In the genomic region with DNA sequence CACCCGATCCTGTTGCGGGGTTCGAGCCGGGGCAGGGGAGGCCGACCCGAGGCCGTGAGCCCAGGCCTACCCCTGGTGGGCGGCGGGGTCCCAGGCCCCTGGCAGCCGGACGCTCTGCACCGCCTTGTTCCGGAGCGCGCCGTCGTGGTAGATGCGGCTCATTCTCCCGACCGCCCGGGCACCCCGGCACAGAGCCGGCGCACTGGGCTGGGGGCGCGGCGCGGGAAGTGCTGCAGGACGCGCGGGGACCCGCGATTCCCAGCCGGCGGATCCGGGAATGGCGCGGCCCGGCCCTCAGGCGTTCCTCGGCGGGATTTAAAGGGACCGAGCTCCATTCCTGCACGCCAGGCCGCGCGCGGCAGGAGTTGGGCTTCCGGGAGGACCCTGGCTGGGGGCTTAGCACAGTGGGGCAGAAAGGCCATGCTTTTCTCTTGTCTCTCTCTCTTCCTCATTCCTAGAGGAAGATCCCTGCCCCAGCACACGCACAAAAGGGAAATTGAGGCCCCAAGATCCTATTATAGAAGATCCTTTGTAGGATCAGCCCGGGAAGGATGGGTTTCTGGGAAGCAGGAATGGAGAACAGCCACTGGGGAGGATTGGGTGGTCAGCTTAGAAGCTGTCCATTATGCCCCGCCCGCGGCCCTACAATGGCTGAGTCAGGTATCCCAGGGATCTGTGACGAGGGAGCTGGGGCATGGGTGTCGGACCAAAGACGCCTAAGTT, we compare ENCODE assay signal across 8 cellular contexts. TPM values are rescaled to one million over a fixed set of nuclear protein-coding genes. Genes with fewer than 3 reads are reported as not detected.
DNase-seq lines count a peak whose midpoint lies in the region; ATAC-seq and TF ChIP-seq lines count a peak whose summit lies in the region.

A gene (minus strand): TSS at position 279 of the 723 bp plus-strand sequence. CDS start 117 bp downstream, at position 162.

- no peaks in the 10 kb centered on the region for H3K27me3 ChIP-seq in NT2/D1 (ENCODE audit: insufficient read depth, insufficient read length)
- H3K27me3 ChIP-seq in spleen (replicated peaks in 1 of 7), result peaks cover 0 to 20% (median 11%) of the 10 kb centered on the region in 7 donors

- 10 to 36% (median 24%) methylated on average over 17 to 57 of the region's 57 CpGs for WGBS in spleen, 5 donors

- no peaks in the 10 kb centered on the region for H3K9me3 Mint-ChIP-seq in dendritic cell treated with granulocyte-macrophage colony-stimulating factor and Interleukin-4, amounts not matched to agents 40 ng/mL and 50 ng/mL, for 4 days

- CTCF ChIA-PET in GM10248 (lab: Yijun Ruan, JAX), result interaction anchor here (1.0 to 1.4 kb wide), 2 partner anchors 22 to 38 kb away, joined by 3 read pairs; no protein-coding TSS in a partner anchor

- intact Hi-C loops in dendritic cell treated with granulocyte-macrophage colony-stimulating factor and Interleukin-4, amounts not matched to agents 40 ng/mL and 50 ng/mL, for 4 days (cut with micrococcal nuclease), result loop anchor here (5.0 to 10.0 kb wide), 2 partner anchors 62 to 159 kb away; no protein-coding TSS in a partner anchor
- intact Hi-C loops in left colon (cut with DNase I, micrococcal nuclease) (no loop called here), spleen (cut with DNase I; ENCODE audit: low total_unique reads) (no loop called here)

- peak within 1 kb of the TSS; percentile 90 for H3K9ac ChIP-seq in NT2/D1 (ENCODE audit: insufficient read length, low read depth)

- TF ChIP-seq CTCF in spleen (IDR thresholded peaks at IDR 0.05 in 8 of 11, conservative IDR thresholded peaks at IDR 0.05 in 3 of 11) (no peak), GM10248 (IDR thresholded peaks at IDR 0.05; ENCODE audit: control extremely low read depth, extremely low read depth, low read depth, missing control alignments) (no peak)

- H3K4me3 ChIP-seq in GM08714 (ENCODE audit: low read length), result peak within 1 kb of the TSS; percentile 8; the same call in 1 of the 2 replicates
- peak within 1 kb of the TSS; percentile 55 for H3K4me3 ChIP-seq in NT2/D1 (ENCODE audit: insufficient read length, low read depth)
- peak within 1 kb of the TSS; percentile 17 to 80 (median 56) for H3K4me3 ChIP-seq in spleen

- DNase-seq in NT2/D1 (ENCODE audit: low read depth, low spot score), result no peak
- peak in 1 of 2 donors; percentile 76 for DNase-seq in left colon
- no peak for DNase-seq in spleen
- DNase-seq in GM10248 (ENCODE audit: extremely low spot score), result no peak
- no peak for DNase-seq in stimulated activated CD4-positive, alpha-beta T cell treated with anti-CD3 and anti-CD28 coated beads, Interleukin-4, amount 100 ng/mL, for 24 hours

- H3K36me3 ChIP-seq in NT2/D1 (ENCODE audit: insufficient read depth, insufficient read length, low read length) (peaks cover 7% of the 10 kb centered on the region), spleen (peaks cover 0 to 6% (median 0%) of the 10 kb centered on the region in 6 donors)

- TF ChIP-seq POLR2A in spleen (IDR thresholded peaks at IDR 0.05), result no peak

- peaks cover 51% of the 10 kb centered on the region for H3K4me1 Mint-ChIP-seq in dendritic cell treated with granulocyte-macrophage colony-stimulating factor and Interleukin-4, amounts not matched to agents 40 ng/mL and 50 ng/mL, for 4 days (ENCODE audit: low read depth)

- H3K4me1 ChIP-seq in NT2/D1 (ENCODE audit: insufficient read depth, insufficient read length), result peaks cover 2% of the 10 kb centered on the region
- H3K4me1 ChIP-seq in spleen, result peaks cover 4 to 30% (median 24%) of the 10 kb centered on the region in 6 donors

- POLR2A ChIA-PET in GM10248 (lab: Yijun Ruan, JAX), result no interaction called here

- H3K4me3 Mint-ChIP-seq in dendritic cell treated with granulocyte-macrophage colony-stimulating factor and Interleukin-4, amounts not matched to agents 40 ng/mL and 50 ng/mL, for 4 days, result peak within 1 kb of the TSS; percentile 87

- peak within 1 kb of the TSS; percentile 87 for H3K27ac Mint-ChIP-seq in dendritic cell treated with granulocyte-macrophage colony-stimulating factor and Interleukin-4, amounts not matched to agents 40 ng/mL and 50 ng/mL, for 4 days

- H3K27me3 Mint-ChIP-seq in dendritic cell treated with granulocyte-macrophage colony-stimulating factor and Interleukin-4, amounts not matched to agents 40 ng/mL and 50 ng/mL, for 4 days, result peaks cover 2% of the 10 kb centered on the region

- ATAC-seq in left colon (peak; percentile 76), GM18867 (IDR thresholded peaks at IDR 0.05; ENCODE audit: unreplicated experiment) (no peak)

- H3K9me3 ChIP-seq in NT2/D1 (ENCODE audit: insufficient read depth, low read length), result no peaks in the 10 kb centered on the region
- no peaks in the 10 kb centered on the region for H3K9me3 ChIP-seq in spleen

- peaks cover 41% of the 10 kb centered on the region for H3K36me3 Mint-ChIP-seq in dendritic cell treated with granulocyte-macrophage colony-stimulating factor and Interleukin-4, amounts not matched to agents 40 ng/mL and 50 ng/mL, for 4 days (ENCODE audit: low read depth)

- peak within 1 kb of the TSS in 7 of 8 donors; percentile 58 to 80 (median 71) for H3K27ac ChIP-seq in spleen

RNA-seq across cellular contexts. Expression of the gene that starts here (rescaled TPM):
- total RNA-seq in left colon (10 to 100 TPM; 40.0 to 40.4 TPM), spleen (10 to 100 TPM in 6 of 7 donors, 1 to 10 TPM in 1; 8.0 to 23.1 (median 12.7) TPM)
- polyA plus RNA-seq in spleen, result 1 to 10 TPM; 2.7 to 7.1 (median 3.1) TPM
